8 cellular contexts compared by ENCODE assay signal in the genomic region with DNA sequence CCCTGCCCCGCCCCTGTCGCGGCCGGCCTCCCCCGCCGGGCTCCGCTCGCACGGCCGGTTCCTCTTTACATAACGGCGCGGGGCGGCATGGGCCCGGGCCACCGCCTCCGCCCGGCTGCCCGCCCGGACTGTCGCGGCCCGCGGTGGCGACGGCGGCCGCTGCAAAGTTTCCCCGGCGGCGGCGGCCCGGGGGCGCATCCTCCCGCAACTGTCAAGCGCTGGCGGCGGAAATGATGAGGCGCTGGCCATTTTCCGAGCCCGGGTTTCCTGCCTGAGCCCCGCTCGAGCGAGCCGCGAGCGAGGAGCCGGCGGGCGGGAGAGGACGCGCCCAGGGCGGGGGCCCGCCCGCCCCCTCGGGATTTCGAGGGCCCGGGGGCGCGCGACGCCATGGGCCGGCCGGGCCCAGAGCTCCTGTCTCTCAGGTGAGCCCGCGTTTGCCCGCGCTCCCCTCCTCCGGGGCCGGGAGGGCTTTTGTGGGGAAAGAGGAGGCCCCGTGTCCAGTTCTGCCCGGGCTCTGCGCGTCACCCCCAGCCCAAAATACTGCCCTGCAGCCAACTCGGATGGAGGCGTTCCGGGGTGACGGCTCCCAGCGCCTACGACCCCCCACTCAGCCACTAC. TPM values are rescaled to one million over a fixed set of nuclear protein-coding genes. Genes with fewer than 3 reads are reported as not detected.
DNase-seq lines count a peak whose midpoint lies in the region; ATAC-seq and TF ChIP-seq lines count a peak whose summit lies in the region.

TSS of gene SH2B3 (plus strand) at position 68 of the 618 bp plus-strand sequence. CDS start 12,223 bp downstream, outside the sequence.

- H3K36me3 ChIP-seq in Panc1 (ENCODE audit: control insufficient read depth, insufficient read depth, low read length) = no peaks in the 10 kb centered on the region; the same call in 1 of the 2 replicates
- no peaks in the 10 kb centered on the region for H3K36me3 ChIP-seq in iPS-20b (ENCODE audit: insufficient read depth, low read depth, low read length)

- no peak for DNase-seq in GM12865 (ENCODE audit: low read depth)
- DNase-seq in HFFc6 = peak; percentile 47
- no peak for DNase-seq in Panc1 (ENCODE audit: low read depth, low spot score)
- DNase-seq in stimulated activated CD4-positive, alpha-beta T cell treated with anti-CD3 and anti-CD28 coated beads, TNF-alpha, amount 100 ng/mL, for 1 hour (ENCODE audit: low read depth in 3 of 3, low spot score in 1 of 3) = peak in 2 of 3 donors; percentile 62 to 63
- no peak for DNase-seq in cerebellar cortex (ENCODE audit: low spot score)

- H3K36me3 Mint-ChIP-seq in HFFc6 (ENCODE audit: low read depth) = peaks cover 6% of the 10 kb centered on the region; the same call in 1 of the 2 replicates

- POLR2A ChIA-PET in Panc1 (lab: Charles Lee) = no interaction called here

- H3K27me3 Mint-ChIP-seq in HFFc6 (ENCODE audit: insufficient read depth) = no peaks in the 10 kb centered on the region; the same call in 1 of the 2 replicates

- TF ChIP-seq CTCF in GM12865 (IDR thresholded peaks at IDR 0.05; ENCODE audit: insufficient read depth, low read depth, low read length, missing control alignments) (no peak), HFFc6 (IDR thresholded peaks at IDR 0.05) (no peak), Panc1 (IDR thresholded peaks at IDR 0.05) (no peak)

- H3K9me3 ChIP-seq in Panc1 (ENCODE audit: control insufficient read depth, insufficient read depth, low read depth, low read length) = no peaks in the 10 kb centered on the region
- H3K9me3 ChIP-seq in iPS-20b (ENCODE audit: insufficient read depth, low read depth, low read length) = no peaks in the 10 kb centered on the region

- H3K4me3 ChIP-seq in GM12865 (ENCODE audit: low read depth, low read length) (peak within 1 kb of the TSS; percentile 84), Panc1 (ENCODE audit: low read depth in 2 of 2, low read length in 2 of 2) (peak within 1 kb of the TSS; percentile 89 to 90), iPS-20b (ENCODE audit: low read length) (peak within 1 kb of the TSS; percentile 79)

- intact Hi-C loops in Panc1 (cut with micrococcal nuclease; ENCODE audit: unreplicated experiment) = no loop called here

- peak within 1 kb of the TSS; percentile 95 for H3K4me3 Mint-ChIP-seq in HFFc6

- H3K9me3 Mint-ChIP-seq in HFFc6 = no peaks in the 10 kb centered on the region

- in situ Hi-C loops in Panc1 (cut with HindIII; ENCODE audit: low pct_unique_long_range_greater_than_20kb, low sequenced_read_pairs) = no loop called here

- peak within 1 kb of the TSS; percentile 95 for H3K27ac ChIP-seq in Panc1 (ENCODE audit: low read length)
- peak within 1 kb of the TSS; percentile 80 for H3K27ac ChIP-seq in angular gyrus (ENCODE audit: low read depth, low read length)
- H3K27ac ChIP-seq in iPS-20b (ENCODE audit: low read length) = peak within 1 kb of the TSS; percentile 75

- CTCF ChIA-PET in Panc1 (lab: Charles Lee) = no interaction called here

- peaks cover 48% of the 10 kb centered on the region for H3K4me1 Mint-ChIP-seq in HFFc6 (ENCODE audit: low read depth)

- BruUV-seq in Panc1 (replicated peaks; lab: Mats Ljungman, UMichigan) = no TSS peak

- H3K4me1 ChIP-seq in Panc1 (ENCODE audit: control insufficient read depth, insufficient read depth, low read length) (peaks cover 54% of the 10 kb centered on the region), iPS-20b (ENCODE audit: insufficient read depth, low read length) (peaks cover 16% of the 10 kb centered on the region)

- no peaks in the 10 kb centered on the region for H3K27me3 ChIP-seq in Panc1 (ENCODE audit: control insufficient read depth, insufficient read depth, low read length)
- peaks cover 8% of the 10 kb centered on the region; the same call in 1 of the 2 replicates for H3K27me3 ChIP-seq in iPS-20b (ENCODE audit: insufficient read depth, low read length)

- peak within 1 kb of the TSS; percentile 97 for H3K27ac Mint-ChIP-seq in HFFc6

- peak; percentile 9 for ATAC-seq in Panc1
- ATAC-seq in HG03196 (IDR thresholded peaks at IDR 0.05; ENCODE audit: unreplicated experiment) = no peak

- peak within 1 kb of the TSS; percentile 77; the same call in 1 of the 2 replicates for H3K9ac ChIP-seq in iPS-20b (ENCODE audit: low read depth, low read length)

RNA-seq across cellular contexts. Expression of gene SH2B3, which starts in this region (rescaled TPM):
- 10 to 100 TPM; 54.0 to 80.3 (median 69.8) TPM for total RNA-seq in HFFc6 (2021; fragmentation: NEBNext Ultra II Directional; extraction: Animal tissue kit (Norgen Biotek cat#: 25700))
- total RNA-seq in Panc1 (2021; ENCODE audit: unreplicated experiment) = 39.6 TPM
- polyA plus RNA-seq in Panc1 (2012; ENCODE audit: insufficient read length) = 25.5 TPM

Comparison
In these comparisons a context has a peak if more than half of its experiments do, and no peak if none do; other contexts are left out.
1. DNase-seq: peak in HFFc6 (single experiment) and stimulated activated CD4-positive, alpha-beta T cell treated with anti-CD3 and anti-CD28 coated beads, TNF-alpha, amount 100 ng/mL, for 1 hour (2 of 3); none in GM12865 (single experiment), Panc1 (single experiment) and cerebellar cortex (single experiment).
2. Peak in every context shown above with its lines, with median percentiles within 50 percentile points of each other: H3K4me3 ChIP-seq and H3K27ac ChIP-seq.